1 cellular context compared by ENCODE assay signal in genomic region chr14:73591690-73592448, GRCh38.
TF ChIP-seq lines count a peak whose summit lies in the region.

ACOT4 (plus strand) TSS chr14:73591873; CDS start chr14:73591960, 87 bp downstream.

TF ChIP-seq in WTC11, 78 proteins besides CTCF, POLR2A, EP300 and RAD21 (continued from another document and continues in another):
- peak; percentile 51 for TF ChIP-seq IRF1 (CRISPR knock-in tag; IDR thresholded peaks at IDR 0.05)
- TF ChIP-seq CREB1 (CRISPR knock-in tag; IDR thresholded peaks at IDR 0.05) = no peak; the same call in 1 of the 2 replicates
- no peak for TF ChIP-seq MYBL2 (CRISPR knock-in tag; IDR thresholded peaks at IDR 0.05)
- TF ChIP-seq ZNF416 (CRISPR knock-in tag; IDR thresholded peaks at IDR 0.05) = no peak
- no peak for TF ChIP-seq GABPB1 (CRISPR knock-in tag; IDR thresholded peaks at IDR 0.05)
- TF ChIP-seq FOXK1 (CRISPR knock-in tag; IDR thresholded peaks at IDR 0.05) = peak; percentile 70; the same call in 1 of the 2 replicates
- no peak for TF ChIP-seq TCF7 (CRISPR knock-in tag; IDR thresholded peaks at IDR 0.05; ENCODE audit: low read depth)
- no peak; the same call in 1 of the 2 replicates for TF ChIP-seq STAT6 (CRISPR knock-in tag; conservative IDR thresholded peaks at IDR 0.05; ENCODE audit: low read depth)
- TF ChIP-seq FOXJ3 (CRISPR knock-in tag; IDR thresholded peaks at IDR 0.05; ENCODE audit: borderline replicate concordance) = no peak
- no peak for TF ChIP-seq MXD4 (CRISPR knock-in tag; IDR thresholded peaks at IDR 0.05; ENCODE audit: borderline replicate concordance)
- no peak for TF ChIP-seq ATF6 (CRISPR knock-in tag; IDR thresholded peaks at IDR 0.05)
- no peak for TF ChIP-seq HMGA2 (CRISPR knock-in tag; IDR thresholded peaks at IDR 0.05)
- TF ChIP-seq MLX (CRISPR knock-in tag; IDR thresholded peaks at IDR 0.05) = 0 out of 2 replicates have a peak, but pooled peaks have one; percentile 72
- TF ChIP-seq ESRRA (CRISPR knock-in tag; IDR thresholded peaks at IDR 0.05; ENCODE audit: borderline replicate concordance) = no peak
- TF ChIP-seq ZNF423 (CRISPR knock-in tag; IDR thresholded peaks at IDR 0.05) = peak; percentile 63; the same call in 1 of the 2 replicates
- TF ChIP-seq ERG (CRISPR knock-in tag; IDR thresholded peaks at IDR 0.05) = no peak
- TF ChIP-seq CDX4 (CRISPR knock-in tag; IDR thresholded peaks at IDR 0.05; ENCODE audit: borderline replicate concordance) = no peak
- TF ChIP-seq ARID4B (CRISPR knock-in tag; IDR thresholded peaks at IDR 0.05; ENCODE audit: borderline replicate concordance) = peak; percentile 85
- no peak for TF ChIP-seq ATF2 (CRISPR knock-in tag; IDR thresholded peaks at IDR 0.05; ENCODE audit: borderline replicate concordance, low read depth)
- no peak for TF ChIP-seq NFE2L1 (CRISPR knock-in tag; IDR thresholded peaks at IDR 0.05)
- TF ChIP-seq JUN (CRISPR knock-in tag; IDR thresholded peaks at IDR 0.05) = no peak
- no peak for TF ChIP-seq ZBTB43 (CRISPR knock-in tag; IDR thresholded peaks at IDR 0.05)
- TF ChIP-seq SOX15 (CRISPR knock-in tag; IDR thresholded peaks at IDR 0.05) = no peak
- TF ChIP-seq ZNF281 (CRISPR knock-in tag; IDR thresholded peaks at IDR 0.05) = no peak
- TF ChIP-seq SMAD3 (CRISPR knock-in tag; IDR thresholded peaks at IDR 0.05; ENCODE audit: borderline replicate concordance) = no peak
- no peak for TF ChIP-seq ZMAT4 (CRISPR knock-in tag; IDR thresholded peaks at IDR 0.05)
- no peak for TF ChIP-seq AR (CRISPR knock-in tag; IDR thresholded peaks at IDR 0.05)
- TF ChIP-seq RELA (CRISPR knock-in tag; IDR thresholded peaks at IDR 0.05; ENCODE audit: borderline replicate concordance) = peak; percentile 54; the same call in 1 of the 2 replicates
